Comparison of ENCODE assay signal across 17 cellular contexts in genomic region chr15:73987646-73988045, GRCh38. TPM values are rescaled to one million over a fixed set of nuclear protein-coding genes. Genes with fewer than 3 reads are reported as not detected.
DNase-seq lines count a peak whose midpoint lies in the region; ATAC-seq and TF ChIP-seq lines count a peak whose summit lies in the region.
"Had no signal": no experiment of that assay in that cellular context is flagged by ENCODE, and none has a peak within 500 bp of the region (broad histone marks: within the 10 kb centered on the region; RNA-seq: fewer than 3 reads in every experiment).

No MANE protein-coding gene starts in this region.

- no peak for TF ChIP-seq CTCF in breast epithelium (IDR thresholded peaks at IDR 0.05)

- H3K9me3 ChIP-seq in breast epithelium: no peaks in the 10 kb centered on the region
- H3K9me3 ChIP-seq in thymus (ENCODE audit: control insufficient read depth): no peaks in the 10 kb centered on the region
- H3K9me3 ChIP-seq: SJCRH30 had no signal

- no peak for ATAC-seq in naive B cell (ENCODE audit: low read depth in 2 of 2)
- no peak for ATAC-seq in HG02981 (IDR thresholded peaks at IDR 0.05; ENCODE audit: unreplicated experiment)
- ATAC-seq in GM18873 (IDR thresholded peaks at IDR 0.05; ENCODE audit: low FRiP score, unreplicated experiment): no peak

- no peak overlapping the region for H3K4me3 Mint-ChIP-seq in T-helper 1 cell treated with Interleukin-12 subunit alpha and Interleukin-12 subunit beta and Interleukin-4 antibody, amounts not matched to agents 30 μg/mL and 1 μg/mL, for 36 hours
- no peak overlapping the region for H3K4me3 Mint-ChIP-seq in naive B cell
- H3K4me3 Mint-ChIP-seq: activated naive CD4-positive, alpha-beta T cell treated with anti-CD3 and anti-CD28 coated beads, Interleukin-2, amount 10 ng/mL, durations not matched to agents 7 days and 5 days had no signal

- 93% methylated on average over 4 of the region's 4 CpGs for WGBS in thymus

- H3K27ac Mint-ChIP-seq in T-helper 1 cell treated with Interleukin-12 subunit alpha and Interleukin-12 subunit beta and Interleukin-4 antibody, amounts not matched to agents 30 μg/mL and 1 μg/mL, for 36 hours: peak overlapping the region; percentile 44
- peak overlapping the region in 4 of 6 donors; percentile 26 to 91 (median 36) for H3K27ac Mint-ChIP-seq in naive B cell
- H3K27ac Mint-ChIP-seq: activated naive CD4-positive, alpha-beta T cell treated with anti-CD3 and anti-CD28 coated beads, Interleukin-2, amount 10 ng/mL, durations not matched to agents 7 days and 5 days had no signal

- H3K36me3 ChIP-seq in breast epithelium (no peaks in the 10 kb centered on the region), thymus (ENCODE audit: control insufficient read depth, insufficient read depth) (peaks cover 43% of the 10 kb centered on the region)
- H3K36me3 ChIP-seq: SJCRH30 had no signal

- H3K27me3 ChIP-seq in breast epithelium (no peaks in the 10 kb centered on the region), thymus (ENCODE audit: control insufficient read depth, insufficient read depth) (no peaks in the 10 kb centered on the region)
- H3K27me3 ChIP-seq: SJCRH30 had no signal

- H3K36me3 Mint-ChIP-seq in T-helper 1 cell treated with Interleukin-12 subunit alpha and Interleukin-12 subunit beta and Interleukin-4 antibody, amounts not matched to agents 30 μg/mL and 1 μg/mL, for 36 hours (ENCODE audit: low read depth): peaks cover 12% of the 10 kb centered on the region
- peaks cover 0 to 19% of the 10 kb centered on the region in 2 donors for H3K36me3 Mint-ChIP-seq in naive B cell
- H3K36me3 Mint-ChIP-seq: activated naive CD4-positive, alpha-beta T cell treated with anti-CD3 and anti-CD28 coated beads, Interleukin-2, amount 10 ng/mL, durations not matched to agents 7 days and 5 days had no signal

- intact Hi-C loops in breast epithelium (cut with DNase I; ENCODE audit: low total_unique reads): no loop called here

- H3K27me3 Mint-ChIP-seq in T-helper 1 cell treated with Interleukin-12 subunit alpha and Interleukin-12 subunit beta and Interleukin-4 antibody, amounts not matched to agents 30 μg/mL and 1 μg/mL, for 36 hours (ENCODE audit: low read depth): no peaks in the 10 kb centered on the region
- no peaks in the 10 kb centered on the region for H3K27me3 Mint-ChIP-seq in naive B cell
- H3K27me3 Mint-ChIP-seq: activated naive CD4-positive, alpha-beta T cell treated with anti-CD3 and anti-CD28 coated beads, Interleukin-2, amount 10 ng/mL, durations not matched to agents 7 days and 5 days had no signal

- H3K4me1 Mint-ChIP-seq in T-helper 1 cell treated with Interleukin-12 subunit alpha and Interleukin-12 subunit beta and Interleukin-4 antibody, amounts not matched to agents 30 μg/mL and 1 μg/mL, for 36 hours (ENCODE audit: low read depth): peaks cover 47% of the 10 kb centered on the region
- peaks cover 38 to 77% (median 52%) of the 10 kb centered on the region in 3 donors for H3K4me1 Mint-ChIP-seq in naive B cell

- H3K9me3 Mint-ChIP-seq in T-helper 1 cell treated with Interleukin-12 subunit alpha and Interleukin-12 subunit beta and Interleukin-4 antibody, amounts not matched to agents 30 μg/mL and 1 μg/mL, for 36 hours: no peaks in the 10 kb centered on the region
- H3K9me3 Mint-ChIP-seq in naive B cell: no peaks in the 10 kb centered on the region
- H3K9me3 Mint-ChIP-seq: activated naive CD4-positive, alpha-beta T cell treated with anti-CD3 and anti-CD28 coated beads, Interleukin-2, amount 10 ng/mL, durations not matched to agents 7 days and 5 days had no signal

- H3K4me3 ChIP-seq in breast epithelium (no peak overlapping the region), thymus (ENCODE audit: low read length) (no peak overlapping the region)
- H3K4me3 ChIP-seq: SJCRH30 had no signal

- H3K27ac ChIP-seq in breast epithelium: peak overlapping the region; percentile 88 to 98
- peak overlapping the region; percentile 64 for H3K27ac ChIP-seq in thymus (ENCODE audit: low read depth)
- H3K27ac ChIP-seq: SJCRH30 had no signal

- peaks cover 24 to 41% of the 10 kb centered on the region in 2 donors for H3K4me1 ChIP-seq in breast epithelium
- peaks cover 32% of the 10 kb centered on the region for H3K4me1 ChIP-seq in thymus (ENCODE audit: control insufficient read depth, insufficient read depth, low read length)

- DNase-seq in T-helper 1 cell: no peak
- DNase-seq in breast epithelium (ENCODE audit: low spot score in 2 of 2): no peak
- DNase-seq in naive B cell: no peak
- DNase-seq in NOMO-1 treated with DMSO at 0.1 percent for 48 hours (lab: John Stamatoyannopoulos, UW; ENCODE audit: unreplicated experiment): no peak
- DNase-seq: 8988T; activated naive CD4-positive, alpha-beta T cell treated with anti-CD3 and anti-CD28 coated beads, Interleukin-2, amount 10 ng/mL, durations not matched to agents 7 days and 5 days; central memory CD4-positive, alpha-beta T cell; hippocampal formation; Karpas-422; NCI-H2029; SJCRH30; stimulated activated CD4-positive, alpha-beta T cell treated with anti-CD3 and anti-CD28 coated beads, Interleukin-4, amount 100 ng/mL, for 1 hour; stimulated activated naive CD4-positive, alpha-beta T cell had no signal

- no peak for TF ChIP-seq POLR2A in breast epithelium (IDR thresholded peaks at IDR 0.05)

RNA-seq across cellular contexts. Expression of gene STOML1, which starts 4.4 kb away (rescaled TPM):
- total RNA-seq in breast epithelium: 10 to 100 TPM in 1 of 3 donors, 1 to 10 TPM in 2; 8.5 to 10.7 (median 9.7) TPM
- polyA plus RNA-seq in naive B cell (ENCODE audit: low read depth in 6 of 6) (10 to 100 TPM in 3 of 6 donors, 1 to 10 TPM in 3; 8.6 to 18.4 (median 9.9) TPM), thymus (19.1 TPM)

RNA-seq across cellular contexts. Expression of gene PML, which starts 6.9 kb away (rescaled TPM):
- total RNA-seq in breast epithelium: 100 to 1,000 TPM in 1 of 3 donors, 10 to 100 TPM in 2; 37.8 to 103 (median 49.8) TPM
- polyA plus RNA-seq in naive B cell (ENCODE audit: low read depth in 6 of 6): 10 to 100 TPM in 5 of 6 donors, 1 to 10 TPM in 1; 6.4 to 39.8 (median 18.9) TPM
- 35.7 TPM for polyA plus RNA-seq in thymus
